2 cellular contexts compared by ENCODE assay signal in genomic region chr1:177343445-177343844, GRCh38.
TF ChIP-seq lines count a peak whose summit lies in the region.

No MANE protein-coding gene starts in this region.

TF ChIP-seq in GM23338, 12 proteins besides CTCF, POLR2A, EP300 and RAD21 (continued from another document):
- TF ChIP-seq ZNF462 (CRISPR knock-in tag; IDR thresholded peaks at IDR 0.05) (no peak), REST (IDR thresholded peaks at IDR 0.05; ENCODE audit: unreplicated experiment) (no peak), STAT1 (IDR thresholded peaks at IDR 0.05; ENCODE audit: unreplicated experiment) (no peak), EZH2 (IDR thresholded peaks at IDR 0.05; ENCODE audit: low read depth, unreplicated experiment) (no peak), JUNB (IDR thresholded peaks at IDR 0.05; ENCODE audit: unreplicated experiment) (no peak), POLR2AphosphoS5 (IDR thresholded peaks at IDR 0.05; ENCODE audit: low read depth) (no peak), NANOG (IDR thresholded peaks at IDR 0.05; ENCODE audit: borderline replicate concordance) (no peak), ZNF114 (CRISPR knock-in tag; IDR thresholded peaks at IDR 0.05) (no peak), EZH2phosphoT487 (IDR thresholded peaks at IDR 0.05; ENCODE audit: unreplicated experiment) (no peak), CREB1 (CRISPR knock-in tag; IDR thresholded peaks at IDR 0.05; ENCODE audit: low read depth) (no peak)
- TF ChIP-seq, protein P1, sequence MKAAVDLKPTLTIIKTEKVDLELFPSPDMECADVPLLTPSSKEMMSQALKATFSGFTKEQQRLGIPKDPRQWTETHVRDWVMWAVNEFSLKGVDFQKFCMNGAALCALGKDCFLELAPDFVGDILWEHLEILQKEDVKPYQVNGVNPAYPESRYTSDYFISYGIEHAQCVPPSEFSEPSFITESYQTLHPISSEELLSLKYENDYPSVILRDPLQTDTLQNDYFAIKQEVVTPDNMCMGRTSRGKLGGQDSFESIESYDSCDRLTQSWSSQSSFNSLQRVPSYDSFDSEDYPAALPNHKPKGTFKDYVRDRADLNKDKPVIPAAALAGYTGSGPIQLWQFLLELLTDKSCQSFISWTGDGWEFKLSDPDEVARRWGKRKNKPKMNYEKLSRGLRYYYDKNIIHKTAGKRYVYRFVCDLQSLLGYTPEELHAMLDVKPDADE (IDR thresholded peaks at IDR 0.05) = no peak

TF ChIP-seq in WTC11, 78 proteins besides CTCF, POLR2A, EP300 and RAD21 (continued from another document):
- TF ChIP-seq ARID4B (CRISPR knock-in tag; IDR thresholded peaks at IDR 0.05; ENCODE audit: borderline replicate concordance) = no peak
- TF ChIP-seq GTF2I (CRISPR knock-in tag; conservative IDR thresholded peaks at IDR 0.05) = no peak
- TF ChIP-seq CBFB (CRISPR knock-in tag; IDR thresholded peaks at IDR 0.05; ENCODE audit: low read depth) = no peak
- no peak for TF ChIP-seq ZNF219 (CRISPR knock-in tag; IDR thresholded peaks at IDR 0.05; ENCODE audit: borderline replicate concordance)
- TF ChIP-seq ERG (CRISPR knock-in tag; IDR thresholded peaks at IDR 0.05) = no peak
- TF ChIP-seq, protein P2, sequence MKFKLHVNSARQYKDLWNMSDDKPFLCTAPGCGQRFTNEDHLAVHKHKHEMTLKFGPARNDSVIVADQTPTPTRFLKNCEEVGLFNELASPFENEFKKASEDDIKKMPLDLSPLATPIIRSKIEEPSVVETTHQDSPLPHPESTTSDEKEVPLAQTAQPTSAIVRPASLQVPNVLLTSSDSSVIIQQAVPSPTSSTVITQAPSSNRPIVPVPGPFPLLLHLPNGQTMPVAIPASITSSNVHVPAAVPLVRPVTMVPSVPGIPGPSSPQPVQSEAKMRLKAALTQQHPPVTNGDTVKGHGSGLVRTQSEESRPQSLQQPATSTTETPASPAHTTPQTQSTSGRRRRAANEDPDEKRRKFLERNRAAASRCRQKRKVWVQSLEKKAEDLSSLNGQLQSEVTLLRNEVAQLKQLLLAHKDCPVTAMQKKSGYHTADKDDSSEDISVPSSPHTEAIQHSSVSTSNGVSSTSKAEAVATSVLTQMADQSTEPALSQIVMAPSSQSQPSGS (CRISPR knock-in tag; IDR thresholded peaks at IDR 0.05; ENCODE audit: borderline replicate concordance, low read depth) = no peak
- no peak for TF ChIP-seq MYBL2 (CRISPR knock-in tag; IDR thresholded peaks at IDR 0.05)
- no peak for TF ChIP-seq EMX1 (CRISPR knock-in tag; IDR thresholded peaks at IDR 0.05)
